ENCODE assay signal across 12 cellular contexts in genomic region chr15:98754283-98755022, GRCh38.
DNase-seq lines count a peak whose midpoint lies in the region; ATAC-seq, FAIRE-seq and TF ChIP-seq lines count a peak whose summit lies in the region.
"Had no signal": no experiment of that assay in that cellular context is flagged by ENCODE, and none has a peak within 500 bp of the region (broad histone marks: within the 10 kb centered on the region; RNA-seq: fewer than 3 reads in every experiment).

No MANE protein-coding gene starts in this region.

- H3K4me3 ChIP-seq in A549 (peak overlapping the region; percentile 37), LNCaP clone FGC (ENCODE audit: low read depth, low read length) (peak overlapping the region; percentile 17; the same call in 1 of the 2 replicates), H1 (ENCODE audit: extremely low read depth in 1 of 4, insufficient read depth in 2 of 4, low read depth in 3 of 4, low read length in 4 of 4) (no peak overlapping the region; a peak in 1 of 8 replicates), muscle layer of duodenum (ENCODE audit: low read depth in 1 of 2, low read length in 2 of 2) (peak overlapping the region; percentile 55 to 65)

- H3K4ac ChIP-seq in H1 (replicated peaks; ENCODE audit: insufficient read length, low read depth, low read length), result no peak overlapping the region

- H2BK15ac ChIP-seq in H1 (ENCODE audit: low read length), result no peak overlapping the region

- peaks cover 17% of the 10 kb centered on the region for H3K79me1 ChIP-seq in H1 (ENCODE audit: low read depth, low read length)

- POLR2A ChIA-PET in A549 (lab: Yijun Ruan, JAX) (interaction anchor here (0.5 to 1.2 kb wide), 3 partner anchors 26 to 305 kb away, joined by 3 to 4 read pairs (median 3); no protein-coding TSS in a partner anchor), H1 (lab: Charles Lee; ENCODE audit: partially characterized antibody) (interaction anchor here (1.0 to 1.4 kb wide), 2 partner anchors 18 to 22 kb away, joined by 3 to 5 read pairs; no protein-coding TSS in a partner anchor)

- peaks cover 17 to 98% of the 10 kb centered on the region in 2 experiments; a peak in 3 of 4 replicates for H3K79me2 ChIP-seq in H1 (ENCODE audit: control insufficient read depth in 1 of 2, insufficient read depth in 2 of 2, low read length in 2 of 2)
- H3K79me2 ChIP-seq: parathyroid adenoma had no signal

- no peak overlapping the region for H2BK5ac ChIP-seq in H1 (ENCODE audit: low read depth, low read length)

- H3K36me3 ChIP-seq in H1 (ENCODE audit: control insufficient read depth in 2 of 4, insufficient read depth in 4 of 4, low read length in 3 of 4), result no peaks in the 10 kb centered on the region
- H3K36me3 ChIP-seq in muscle layer of duodenum (ENCODE audit: control insufficient read depth in 1 of 2, insufficient read depth in 2 of 2, low read length in 2 of 2), result no peaks in the 10 kb centered on the region
- H3K36me3 ChIP-seq: tibial nerve had no signal

- TF ChIP-seq CTCF in A549 (IDR thresholded peaks at IDR 0.05), result no peak
- TF ChIP-seq CTCF in LNCaP clone FGC (IDR thresholded peaks at IDR 0.05; ENCODE audit: control insufficient read depth, extremely low read depth, insufficient read depth), result no peak
- no peak for TF ChIP-seq CTCF in H1 (IDR thresholded peaks at IDR 0.05; ENCODE audit: control extremely low read depth in 1 of 3, insufficient read depth in 1 of 3, low read depth in 1 of 3, low read length in 3 of 3)

- H3K27ac ChIP-seq in A549, result peak overlapping the region; percentile 74 to 86
- H3K27ac ChIP-seq in H1 (ENCODE audit: low read depth, low read length), result peak overlapping the region; percentile 62; the same call in 1 of the 2 replicates
- H3K27ac ChIP-seq in muscle layer of duodenum (ENCODE audit: low read length), result peak overlapping the region; percentile 49
- H3K27ac ChIP-seq: C4-2B, parathyroid adenoma had no signal

- H3K23me2 ChIP-seq in H1 (ENCODE audit: low read depth, low read length), result no peaks in the 10 kb centered on the region

- H3K9ac ChIP-seq in H1 (replicated peaks in 1 of 4; ENCODE audit: extremely low read depth in 1 of 4, low read depth in 3 of 4, low read length in 3 of 4), result no peak overlapping the region; a peak in 1 of 7 replicates
- H3K9ac ChIP-seq: parathyroid adenoma had no signal

- DNase-seq in A549 (ENCODE audit: low read depth in 1 of 2, low spot score in 1 of 2) (peak in 1 of 2 experiments; percentile 53), LNCaP clone FGC (ENCODE audit: low read depth) (no peak), H1 (ENCODE audit: low read depth in 1 of 2, low spot score in 2 of 2) (peak in 1 of 2 experiments; percentile 45), mesenteric fat pad (ENCODE audit: low spot score) (no peak), D341Med (ENCODE audit: low spot score) (no peak), retina (no peak)
- DNase-seq: T-cell had no signal

- TF ChIP-seq EP300 in A549 (IDR thresholded peaks at IDR 0.05) (no peak), H1 (IDR thresholded peaks at IDR 0.05; ENCODE audit: borderline replicate concordance in 1 of 2, low read depth in 2 of 2, low read length in 2 of 2) (no peak)

- 33% methylated on average over 8 of the region's 8 CpGs for WGBS in A549 (ENCODE audit: missing lambda C conversion rate)
- 56% methylated on average over 8 of the region's 8 CpGs; no CpG with 5 or more reads in 1 of the 2 experiments for WGBS in H1 (ENCODE audit: extremely low coverage in 1 of 2, insufficient coverage in 1 of 2, insufficient read length in 1 of 2, insufficient replicate concordance in 2 of 2, low coverage in 1 of 2, low lambda C conversion rate in 2 of 2, missing lambda C conversion rate in 1 of 2), 2 experiments

- no peak for TF ChIP-seq POLR2A in A549 (IDR thresholded peaks at IDR 0.05; ENCODE audit: low read length)
- no peak for TF ChIP-seq POLR2A in H1 (IDR thresholded peaks at IDR 0.05; ENCODE audit: control extremely low read depth in 1 of 2, low read depth in 2 of 2, low read length in 2 of 2)

- 0 out of 2 replicates have a peak overlapping the region, but pooled peaks have one; percentile 5 for H2AK5ac ChIP-seq in H1 (ENCODE audit: low read depth, low read length)

- no peak overlapping the region; the same call in 1 of the 2 replicates for H2BK12ac ChIP-seq in H1 (ENCODE audit: low read depth, low read length)

- peaks cover 5 to 17% of the 10 kb centered on the region in 2 experiments for H4K20me1 ChIP-seq in H1 (replicated peaks in 1 of 2; ENCODE audit: control insufficient read depth in 1 of 2, insufficient read depth in 2 of 2, low read length in 2 of 2)

- H3K27me3 ChIP-seq in H1 (replicated peaks in 1 of 4; ENCODE audit: control insufficient read depth in 3 of 4, extremely low read depth in 1 of 4, insufficient read depth in 3 of 4, low read length in 3 of 4) (no peaks in the 10 kb centered on the region), muscle layer of duodenum (ENCODE audit: low read depth, low read length) (no peaks in the 10 kb centered on the region)
- H3K27me3 ChIP-seq: tibial nerve had no signal

- peak; percentile 97 for FAIRE-seq in A549 (lab: Jason Lieb, UNC)
- FAIRE-seq in H1 (lab: Jason Lieb, UNC), result peak; percentile 63

- ATAC-seq in A549, result peak; percentile 67 to 69; a peak in 5 of 6 replicates
- ATAC-seq in GM19452 (IDR thresholded peaks at IDR 0.05; ENCODE audit: unreplicated experiment), result no peak
- ATAC-seq: T-cell had no signal

- H4K8ac ChIP-seq in H1 (ENCODE audit: extremely low read depth, insufficient read depth, low read length), result no peak overlapping the region

- peak overlapping the region; percentile 94 for H3K4me2 ChIP-seq in A549
- H3K4me2 ChIP-seq in H1 (ENCODE audit: insufficient read depth in 1 of 2, low read depth in 2 of 2, low read length in 2 of 2), result peak overlapping the region; percentile 12 to 44; a peak in 2 of 4 replicates

- H4K91ac ChIP-seq in H1 (replicated peaks; ENCODE audit: insufficient read length, low read length), result no peak overlapping the region

- no peak overlapping the region for H2BK120ac ChIP-seq in H1 (replicated peaks; ENCODE audit: low read depth, low read length)

- CTCF ChIA-PET in A549 (lab: Yijun Ruan, JAX) (interaction anchor here (0.6 to 2.6 kb wide), 12 partner anchors 9 to 241 kb away, joined by 3 to 8 read pairs (median 4); no protein-coding TSS in a partner anchor), H1 (lab: Charles Lee; ENCODE audit: partially characterized antibody) (interaction anchor here (0.5 to 1.5 kb wide), 10 partner anchors 10 to 325 kb away, joined by 3 to 5 read pairs (median 3); no protein-coding TSS in a partner anchor)

- no peak overlapping the region for H3K56ac ChIP-seq in H1 (replicated peaks; ENCODE audit: insufficient read length, low read depth, low read length)

- H3K14ac ChIP-seq in H1 (ENCODE audit: insufficient read length), result no peak overlapping the region

- H3K18ac ChIP-seq in H1 (ENCODE audit: extremely low read depth, low read length), result peak overlapping the region; percentile 55; the same call in 1 of the 2 replicates

- H3K23ac ChIP-seq in H1 (ENCODE audit: insufficient read length), result no peak overlapping the region

- H3K9me3 ChIP-seq in A549, result no peaks in the 10 kb centered on the region
- no peaks in the 10 kb centered on the region for H3K9me3 ChIP-seq in H1 (ENCODE audit: insufficient read depth in 2 of 2, low read depth in 1 of 2, low read length in 1 of 2)
- no peaks in the 10 kb centered on the region for H3K9me3 ChIP-seq in muscle layer of duodenum (ENCODE audit: control insufficient read depth in 1 of 2, low read length in 2 of 2)
- H3K9me3 ChIP-seq: tibial nerve had no signal

- H2AFZ ChIP-seq in H1 (ENCODE audit: low read length), result no peak overlapping the region
- H2AFZ ChIP-seq: parathyroid adenoma had no signal

- no peak overlapping the region for H2BK20ac ChIP-seq in H1 (ENCODE audit: low read length)

- TF ChIP-seq RAD21 in A549 (conservative IDR thresholded peaks at IDR 0.05 in 1 of 2, IDR thresholded peaks at IDR 0.05 in 1 of 2), result no peak
- TF ChIP-seq RAD21 in H1 (IDR thresholded peaks at IDR 0.05 in 1 of 2, conservative IDR thresholded peaks at IDR 0.05 in 1 of 2; ENCODE audit: low read depth in 2 of 2, low read length in 2 of 2), result no peak

- peaks cover 57% of the 10 kb centered on the region for H3K4me1 ChIP-seq in A549
- peaks cover 2 to 17% (median 9%) of the 10 kb centered on the region in 4 experiments for H3K4me1 ChIP-seq in H1 (replicated peaks in 1 of 4; ENCODE audit: control insufficient read depth in 3 of 4, insufficient read depth in 4 of 4, low read length in 3 of 4)
- peaks cover 0 to 26% of the 10 kb centered on the region in 2 donors for H3K4me1 ChIP-seq in muscle layer of duodenum (ENCODE audit: control insufficient read depth in 1 of 2, insufficient read depth in 2 of 2, low read length in 2 of 2)
- H3K4me1 ChIP-seq: parathyroid adenoma had no signal

- no peak overlapping the region for H4K5ac ChIP-seq in H1 (ENCODE audit: insufficient read length, low read depth, low read length)

TF ChIP-seq in A549, 52 proteins besides CTCF, POLR2A, EP300 and RAD21 (continues in another document):
- TF ChIP-seq RARB (CRISPR knock-in tag; IDR thresholded peaks at IDR 0.05), result no peak
- 0 out of 2 replicates have a peak, but pooled peaks have one; percentile 64 for TF ChIP-seq CHD4 (IDR thresholded peaks at IDR 0.05; ENCODE audit: borderline replicate concordance)

TF ChIP-seq in H1, 55 proteins besides CTCF, POLR2A, EP300 and RAD21:
- TF ChIP-seq KDM4A (IDR thresholded peaks at IDR 0.05; ENCODE audit: low read depth, low read length, severe bottlenecking) (no peak), NANOG (IDR thresholded peaks at IDR 0.05; ENCODE audit: insufficient read depth, low read depth, low read length, poor library complexity, severe bottlenecking) (no peak), YY1 (IDR thresholded peaks at IDR 0.05; ENCODE audit: low read depth, low read length) (0 out of 2 replicates have a peak, but pooled peaks have one; percentile 11), HDAC2 (IDR thresholded peaks at IDR 0.05; ENCODE audit: borderline replicate concordance in 1 of 2, low read depth in 2 of 2, low read length in 2 of 2) (peak in 1 of 2 experiments; percentile 44; a peak in 1 of 4 replicates), EZH2 (IDR thresholded peaks at IDR 0.05; ENCODE audit: low read depth, low read length, severe bottlenecking) (no peak), CBX8 (IDR thresholded peaks at IDR 0.05; ENCODE audit: borderline replicate concordance, low read depth, low read length) (no peak)

Comparison
In these comparisons a context has a peak if more than half of its experiments do, and no peak if none do; other contexts are left out.
1. H3K4me3 ChIP-seq: peak in A549 (single experiment), LNCaP clone FGC (single experiment) and muscle layer of duodenum (2 of 2); none in H1 (0 of 4).
2. Of the 18 proteins assayed by ChIP-seq in both H1 and A549: peak only in H1: none; only in A549: KDM1A; in both: none; in neither: 15; mixed calls (peak in some experiments, not most) for 2.
3. Peak in every context shown above with its lines, with median percentiles within 50 percentile points of each other: H3K27ac ChIP-seq.